1 cellular context compared by ENCODE assay signal in genomic region chr11:78290293-78291176, GRCh38.
TF ChIP-seq lines count a peak whose summit lies in the region.

No MANE protein-coding gene starts in this region.

TF ChIP-seq in HepG2, 621 proteins besides CTCF, POLR2A, EP300 and RAD21 (continued from another document and continues in another):
- TF ChIP-seq HBP1 (CRISPR knock-in tag; IDR thresholded peaks at IDR 0.05; ENCODE audit: low read depth) (peak; percentile 73; the same call in 1 of the 2 replicates), GLI4 (CRISPR knock-in tag; IDR thresholded peaks at IDR 0.05; ENCODE audit: borderline replicate concordance) (no peak), ZNF563 (CRISPR knock-in tag; IDR thresholded peaks at IDR 0.05) (no peak), ZNF589 (CRISPR knock-in tag; conservative IDR thresholded peaks at IDR 0.05) (no peak), ZNF878 (CRISPR knock-in tag; IDR thresholded peaks at IDR 0.05) (peak; percentile 93), ZNF318 (CRISPR knock-in tag; IDR thresholded peaks at IDR 0.05) (no peak), ATF7 (IDR thresholded peaks at IDR 0.05) (peak; percentile 90), ATF7 (CRISPR knock-in tag; IDR thresholded peaks at IDR 0.05) (peak; percentile 61; the same call in 1 of the 2 replicates), SMAD3 (CRISPR knock-in tag; IDR thresholded peaks at IDR 0.05) (peak; percentile 99), NONO (IDR thresholded peaks at IDR 0.05) (no peak), NONO (CRISPR knock-in tag; conservative IDR thresholded peaks at IDR 0.05) (peak; percentile 93), ZNF772 (CRISPR knock-in tag; IDR thresholded peaks at IDR 0.05) (peak; percentile 50; the same call in 1 of the 2 replicates), ZFY (CRISPR knock-in tag; IDR thresholded peaks at IDR 0.05) (no peak), TFDP2 (CRISPR knock-in tag; IDR thresholded peaks at IDR 0.05) (peak; percentile 76), CENPX (CRISPR knock-in tag; IDR thresholded peaks at IDR 0.05) (no peak), PHF21A (CRISPR knock-in tag; IDR thresholded peaks at IDR 0.05) (peak; percentile 91), NFYC (CRISPR knock-in tag; IDR thresholded peaks at IDR 0.05) (no peak), MZF1 (CRISPR knock-in tag; IDR thresholded peaks at IDR 0.05; ENCODE audit: borderline replicate concordance) (no peak), ZBTB2 (CRISPR knock-in tag; IDR thresholded peaks at IDR 0.05; ENCODE audit: low read depth) (no peak), ZNF264 (CRISPR knock-in tag; IDR thresholded peaks at IDR 0.05) (peak; percentile 93), HOMEZ (CRISPR knock-in tag; IDR thresholded peaks at IDR 0.05; ENCODE audit: low read depth) (peak; percentile 99), ZBTB26 (CRISPR knock-in tag; IDR thresholded peaks at IDR 0.05; ENCODE audit: borderline replicate concordance) (peak; percentile 73; the same call in 1 of the 2 replicates), NKX3-1 (CRISPR knock-in tag; IDR thresholded peaks at IDR 0.05) (no peak)
- TF ChIP-seq, protein P1, sequence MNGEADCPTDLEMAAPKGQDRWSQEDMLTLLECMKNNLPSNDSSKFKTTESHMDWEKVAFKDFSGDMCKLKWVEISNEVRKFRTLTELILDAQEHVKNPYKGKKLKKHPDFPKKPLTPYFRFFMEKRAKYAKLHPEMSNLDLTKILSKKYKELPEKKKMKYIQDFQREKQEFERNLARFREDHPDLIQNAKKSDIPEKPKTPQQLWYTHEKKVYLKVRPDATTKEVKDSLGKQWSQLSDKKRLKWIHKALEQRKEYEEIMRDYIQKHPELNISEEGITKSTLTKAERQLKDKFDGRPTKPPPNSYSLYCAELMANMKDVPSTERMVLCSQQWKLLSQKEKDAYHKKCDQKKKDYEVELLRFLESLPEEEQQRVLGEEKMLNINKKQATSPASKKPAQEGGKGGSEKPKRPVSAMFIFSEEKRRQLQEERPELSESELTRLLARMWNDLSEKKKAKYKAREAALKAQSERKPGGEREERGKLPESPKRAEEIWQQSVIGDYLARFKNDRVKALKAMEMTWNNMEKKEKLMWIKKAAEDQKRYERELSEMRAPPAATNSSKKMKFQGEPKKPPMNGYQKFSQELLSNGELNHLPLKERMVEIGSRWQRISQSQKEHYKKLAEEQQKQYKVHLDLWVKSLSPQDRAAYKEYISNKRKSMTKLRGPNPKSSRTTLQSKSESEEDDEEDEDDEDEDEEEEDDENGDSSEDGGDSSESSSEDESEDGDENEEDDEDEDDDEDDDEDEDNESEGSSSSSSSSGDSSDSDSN (CRISPR knock-in tag; IDR thresholded peaks at IDR 0.05), result no peak
- TF ChIP-seq, protein P2, sequence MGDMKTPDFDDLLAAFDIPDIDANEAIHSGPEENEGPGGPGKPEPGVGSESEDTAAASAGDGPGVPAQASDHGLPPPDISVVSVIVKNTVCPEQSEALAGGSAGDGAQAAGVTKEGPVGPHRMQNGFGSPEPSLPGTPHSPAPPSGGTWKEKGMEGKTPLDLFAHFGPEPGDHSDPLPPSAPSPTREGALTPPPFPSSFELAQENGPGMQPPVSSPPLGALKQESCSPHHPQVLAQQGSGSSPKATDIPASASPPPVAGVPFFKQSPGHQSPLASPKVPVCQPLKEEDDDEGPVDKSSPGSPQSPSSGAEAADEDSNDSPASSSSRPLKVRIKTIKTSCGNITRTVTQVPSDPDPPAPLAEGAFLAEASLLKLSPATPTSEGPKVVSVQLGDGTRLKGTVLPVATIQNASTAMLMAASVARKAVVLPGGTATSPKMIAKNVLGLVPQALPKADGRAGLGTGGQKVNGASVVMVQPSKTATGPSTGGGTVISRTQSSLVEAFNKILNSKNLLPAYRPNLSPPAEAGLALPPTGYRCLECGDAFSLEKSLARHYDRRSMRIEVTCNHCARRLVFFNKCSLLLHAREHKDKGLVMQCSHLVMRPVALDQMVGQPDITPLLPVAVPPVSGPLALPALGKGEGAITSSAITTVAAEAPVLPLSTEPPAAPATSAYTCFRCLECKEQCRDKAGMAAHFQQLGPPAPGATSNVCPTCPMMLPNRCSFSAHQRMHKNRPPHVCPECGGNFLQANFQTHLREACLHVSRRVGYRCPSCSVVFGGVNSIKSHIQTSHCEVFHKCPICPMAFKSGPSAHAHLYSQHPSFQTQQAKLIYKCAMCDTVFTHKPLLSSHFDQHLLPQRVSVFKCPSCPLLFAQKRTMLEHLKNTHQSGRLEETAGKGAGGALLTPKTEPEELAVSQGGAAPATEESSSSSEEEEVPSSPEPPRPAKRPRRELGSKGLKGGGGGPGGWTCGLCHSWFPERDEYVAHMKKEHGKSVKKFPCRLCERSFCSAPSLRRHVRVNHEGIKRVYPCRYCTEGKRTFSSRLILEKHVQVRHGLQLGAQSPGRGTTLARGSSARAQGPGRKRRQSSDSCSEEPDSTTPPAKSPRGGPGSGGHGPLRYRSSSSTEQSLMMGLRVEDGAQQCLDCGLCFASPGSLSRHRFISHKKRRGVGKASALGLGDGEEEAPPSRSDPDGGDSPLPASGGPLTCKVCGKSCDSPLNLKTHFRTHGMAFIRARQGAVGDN (CRISPR knock-in tag; IDR thresholded peaks at IDR 0.05), result no peak
- TF ChIP-seq, protein P3, sequence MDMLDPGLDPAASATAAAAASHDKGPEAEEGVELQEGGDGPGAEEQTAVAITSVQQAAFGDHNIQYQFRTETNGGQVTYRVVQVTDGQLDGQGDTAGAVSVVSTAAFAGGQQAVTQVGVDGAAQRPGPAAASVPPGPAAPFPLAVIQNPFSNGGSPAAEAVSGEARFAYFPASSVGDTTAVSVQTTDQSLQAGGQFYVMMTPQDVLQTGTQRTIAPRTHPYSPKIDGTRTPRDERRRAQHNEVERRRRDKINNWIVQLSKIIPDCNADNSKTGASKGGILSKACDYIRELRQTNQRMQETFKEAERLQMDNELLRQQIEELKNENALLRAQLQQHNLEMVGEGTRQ (IDR thresholded peaks at IDR 0.05; ENCODE audit: low read depth, low read length), result 0 out of 2 replicates have a peak, but pooled peaks have one; percentile 8
- TF ChIP-seq, protein P3 (CRISPR knock-in tag; IDR thresholded peaks at IDR 0.05; ENCODE audit: borderline replicate concordance), result no peak
